In genomic region chr15:35545825-35546580, GRCh38 we compare ENCODE assay signal across 1 cellular context.
TF ChIP-seq lines count a peak whose summit lies in the region.

TSS of gene DPH6 (minus strand) at chr15:35546165. CDS start at chr15:35546141, 24 bp downstream.

TF ChIP-seq in HepG2, 621 proteins besides CTCF, POLR2A, EP300 and RAD21 (continued from another document and continues in another):
- TF ChIP-seq BRCA1 (CRISPR knock-in tag; IDR thresholded peaks at IDR 0.05) (peak; percentile 25; the same call in 1 of the 2 replicates), ZGPAT (CRISPR knock-in tag; IDR thresholded peaks at IDR 0.05) (peak; percentile 53; the same call in 1 of the 2 replicates), CEBPG (CRISPR knock-in tag; IDR thresholded peaks at IDR 0.05) (0 out of 2 replicates have a peak, but pooled peaks have one; percentile 11), HBP1 (CRISPR knock-in tag; IDR thresholded peaks at IDR 0.05; ENCODE audit: low read depth) (no peak), ZNF607 (CRISPR knock-in tag; IDR thresholded peaks at IDR 0.05; ENCODE audit: borderline replicate concordance) (0 out of 2 replicates have a peak, but pooled peaks have one; percentile 18), MAZ (IDR thresholded peaks at IDR 0.05; ENCODE audit: borderline replicate concordance, low read depth, low read length) (0 out of 2 replicates have a peak, but pooled peaks have one; percentile 25), MAZ (CRISPR knock-in tag; IDR thresholded peaks at IDR 0.05; ENCODE audit: low read depth) (peak; percentile 73; the same call in 1 of the 2 replicates), KDM5B (CRISPR knock-in tag; IDR thresholded peaks at IDR 0.05; ENCODE audit: borderline replicate concordance) (peak; percentile 74; the same call in 1 of the 2 replicates), PRDM15 (CRISPR knock-in tag; IDR thresholded peaks at IDR 0.05) (peak; percentile 62; the same call in 1 of the 2 replicates), KAT2B (IDR thresholded peaks at IDR 0.05; ENCODE audit: borderline replicate concordance, low read depth, low read length) (no peak), ZNF761 (CRISPR knock-in tag; conservative IDR thresholded peaks at IDR 0.05) (0 out of 2 replicates have a peak, but pooled peaks have one; percentile 70), HDAC2 (CRISPR knock-in tag; IDR thresholded peaks at IDR 0.05) (0 out of 2 replicates have a peak, but pooled peaks have one; percentile 22), NFIC (IDR thresholded peaks at IDR 0.05; ENCODE audit: low read length) (no peak), ZFP37 (CRISPR knock-in tag; IDR thresholded peaks at IDR 0.05; ENCODE audit: borderline replicate concordance) (no peak), ZNF280B (CRISPR knock-in tag; IDR thresholded peaks at IDR 0.05; ENCODE audit: borderline replicate concordance) (peak; percentile 61; the same call in 1 of the 2 replicates), ZNF569 (CRISPR knock-in tag; IDR thresholded peaks at IDR 0.05; ENCODE audit: borderline replicate concordance) (no peak), ZNF33B (CRISPR knock-in tag; IDR thresholded peaks at IDR 0.05) (peak; percentile 35; the same call in 1 of the 2 replicates), CREB1 (IDR thresholded peaks at IDR 0.05) (peak; percentile 38; the same call in 1 of the 2 replicates), CREB1 (CRISPR knock-in tag; IDR thresholded peaks at IDR 0.05) (no peak), DNMT1 (CRISPR knock-in tag; IDR thresholded peaks at IDR 0.05) (0 out of 2 replicates have a peak, but pooled peaks have one; percentile 38), ZNF160 (CRISPR knock-in tag; IDR thresholded peaks at IDR 0.05) (0 out of 2 replicates have a peak, but pooled peaks have one; percentile 46), GZF1 (CRISPR knock-in tag; IDR thresholded peaks at IDR 0.05) (no peak), DR1 (CRISPR knock-in tag; IDR thresholded peaks at IDR 0.05) (peak; percentile 16; the same call in 1 of the 2 replicates), PAXIP1 (CRISPR knock-in tag; conservative IDR thresholded peaks at IDR 0.05) (no peak), MNT (IDR thresholded peaks at IDR 0.05) (0 out of 2 replicates have a peak, but pooled peaks have one; percentile 16), NFKB2 (CRISPR knock-in tag; IDR thresholded peaks at IDR 0.05; ENCODE audit: borderline replicate concordance) (peak; percentile 82; the same call in 1 of the 2 replicates), ZNF883 (CRISPR knock-in tag; IDR thresholded peaks at IDR 0.05; ENCODE audit: not compliant biosample characterization) (no peak), PCBP1 (IDR thresholded peaks at IDR 0.05; ENCODE audit: borderline replicate concordance, low read depth, low read length) (no peak), ZNF431 (CRISPR knock-in tag; IDR thresholded peaks at IDR 0.05; ENCODE audit: borderline replicate concordance, low read depth) (peak; percentile 80; the same call in 1 of the 2 replicates), ZNF556 (CRISPR knock-in tag; IDR thresholded peaks at IDR 0.05; ENCODE audit: borderline replicate concordance) (0 out of 2 replicates have a peak, but pooled peaks have one; percentile 24), SP4 (CRISPR knock-in tag; IDR thresholded peaks at IDR 0.05) (peak; percentile 58; the same call in 1 of the 2 replicates), ZNF34 (CRISPR knock-in tag; IDR thresholded peaks at IDR 0.05; ENCODE audit: borderline replicate concordance) (0 out of 2 replicates have a peak, but pooled peaks have one; percentile 74), KMT2A (CRISPR knock-in tag; IDR thresholded peaks at IDR 0.05) (peak; percentile 53; the same call in 1 of the 2 replicates), ZNF777 (CRISPR knock-in tag; IDR thresholded peaks at IDR 0.05) (peak; percentile 59; the same call in 1 of the 2 replicates), HDAC1 (CRISPR knock-in tag; IDR thresholded peaks at IDR 0.05) (peak; percentile 42), CSRNP1 (CRISPR knock-in tag; IDR thresholded peaks at IDR 0.05) (peak; percentile 80; the same call in 1 of the 2 replicates), SAFB2 (CRISPR knock-in tag; IDR thresholded peaks at IDR 0.05; ENCODE audit: borderline replicate concordance, low read depth) (peak; percentile 78; the same call in 1 of the 2 replicates), SKI (IDR thresholded peaks at IDR 0.05; ENCODE audit: partially characterized antibody) (peak; percentile 62), ZFP90 (CRISPR knock-in tag; IDR thresholded peaks at IDR 0.05; ENCODE audit: borderline replicate concordance) (no peak; the same call in 1 of the 2 replicates), ZNF367 (CRISPR knock-in tag; IDR thresholded peaks at IDR 0.05; ENCODE audit: borderline replicate concordance) (no peak; the same call in 1 of the 2 replicates), ASH2L (IDR thresholded peaks at IDR 0.05; ENCODE audit: insufficient read length, low read depth, low read length) (peak; percentile 89), ZC3H13 (CRISPR knock-in tag; IDR thresholded peaks at IDR 0.05) (peak; percentile 60; the same call in 1 of the 2 replicates), CCAR2 (optimal IDR thresholded peaks at IDR 0.05; ENCODE audit: low read depth, low read length) (peak; percentile 63), TEAD3 (CRISPR knock-in tag; optimal IDR thresholded peaks at IDR 0.05; ENCODE audit: borderline replicate concordance) (no peak), THYN1 (CRISPR knock-in tag; IDR thresholded peaks at IDR 0.05; ENCODE audit: borderline replicate concordance, low read depth) (0 out of 2 replicates have a peak, but pooled peaks have one; percentile 39), GATAD1 (CRISPR knock-in tag; IDR thresholded peaks at IDR 0.05) (peak; percentile 61), JARID2 (CRISPR knock-in tag; IDR thresholded peaks at IDR 0.05; ENCODE audit: insufficient replicate concordance) (no peak)
